In the genomic region with DNA sequence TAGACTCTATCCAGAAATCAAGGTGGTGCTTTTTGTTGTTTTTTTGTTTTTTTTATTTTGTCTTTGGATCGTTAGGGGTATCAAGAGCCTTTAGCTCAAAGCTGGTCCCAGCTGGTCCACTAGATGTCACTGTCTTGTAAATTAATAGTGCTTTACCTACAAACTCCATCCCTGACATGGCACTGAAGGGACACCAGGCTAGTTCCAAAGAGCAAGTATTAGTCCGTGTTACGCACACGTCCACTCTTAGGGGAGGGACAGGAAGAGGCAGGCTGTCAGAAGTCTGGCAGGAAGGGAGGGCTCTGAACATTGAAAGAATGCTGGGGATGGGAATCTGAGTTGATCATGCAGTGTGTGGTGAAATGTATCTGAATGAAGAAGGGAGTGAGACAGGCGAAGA, we compare ENCODE assay signal across 8 cellular contexts.
DNase-seq lines count a peak whose midpoint lies in the region; ATAC-seq and TF ChIP-seq lines count a peak whose summit lies in the region.

No MANE protein-coding gene starts in this region.

- H3K36me3 Mint-ChIP-seq in activated CD4-positive, alpha-beta T cell treated with anti-CD3 and anti-CD28 coated beads for 36 hours (ENCODE audit: low read depth), result no peaks in the 10 kb centered on the region

- H3K9ac ChIP-seq in fibroblast of lung (ENCODE audit: insufficient read depth, low read length) (no peak overlapping the region), skeletal muscle satellite cell (ENCODE audit: low read depth, low read length) (peak overlapping the region; percentile 36)

- DNase-seq in activated CD4-positive, alpha-beta T cell treated with anti-CD3 and anti-CD28 coated beads for 36 hours, result peak; percentile 46
- no peak for DNase-seq in activated CD4-positive, alpha-beta T cell treated with anti-CD3 and anti-CD28 coated beads for 4 hours
- DNase-seq in HS-27A (ENCODE audit: low read depth), result peak; percentile 59
- DNase-seq in Peyer's patch, result peak in 1 of 3 donors; percentile 51
- DNase-seq in fibroblast of lung (ENCODE audit: low read depth in 2 of 2), result peak; percentile 60 to 79
- DNase-seq in NCI-H187 (lab: John Stamatoyannopoulos, UW), result no peak

- H3K4me3 Mint-ChIP-seq in activated CD4-positive, alpha-beta T cell treated with anti-CD3 and anti-CD28 coated beads for 36 hours, result no peak overlapping the region

- H3K9me3 Mint-ChIP-seq in activated CD4-positive, alpha-beta T cell treated with anti-CD3 and anti-CD28 coated beads for 36 hours (ENCODE audit: low read depth), result no peaks in the 10 kb centered on the region

- H3K4me1 ChIP-seq in Peyer's patch, result no peaks in the 10 kb centered on the region
- H3K4me1 ChIP-seq in fibroblast of lung (ENCODE audit: control insufficient read depth, extremely low read depth, insufficient read depth, low read length), result peaks cover 20% of the 10 kb centered on the region
- peaks cover 37% of the 10 kb centered on the region for H3K4me1 ChIP-seq in skeletal muscle satellite cell (ENCODE audit: control insufficient read depth, insufficient read depth, low read length)

- no peaks in the 10 kb centered on the region for H3K79me2 ChIP-seq in fibroblast of lung (ENCODE audit: control insufficient read depth, insufficient read depth, low read length)

- H3K36me3 ChIP-seq in Peyer's patch (no peaks in the 10 kb centered on the region), fibroblast of lung (ENCODE audit: control insufficient read depth, insufficient read depth, low read length) (no peaks in the 10 kb centered on the region), skeletal muscle satellite cell (ENCODE audit: insufficient read depth, low read length) (no peaks in the 10 kb centered on the region)

- no peak overlapping the region for H3K27ac ChIP-seq in Peyer's patch
- peak overlapping the region; percentile 11 for H3K27ac ChIP-seq in fibroblast of lung (ENCODE audit: insufficient read depth, low read length)

- H3K9me3 ChIP-seq in Peyer's patch (no peaks in the 10 kb centered on the region), fibroblast of lung (ENCODE audit: control insufficient read depth, insufficient read depth, low read depth, low read length) (no peaks in the 10 kb centered on the region), skeletal muscle satellite cell (replicated peaks; ENCODE audit: low read length) (no peaks in the 10 kb centered on the region)

- no peak overlapping the region for H3K27ac Mint-ChIP-seq in activated CD4-positive, alpha-beta T cell treated with anti-CD3 and anti-CD28 coated beads for 36 hours

- H3K4me2 ChIP-seq in fibroblast of lung (ENCODE audit: extremely low read depth, insufficient read depth, low read length) (no peak overlapping the region), skeletal muscle satellite cell (ENCODE audit: low read length) (peak overlapping the region; percentile 1)

- H3K27me3 Mint-ChIP-seq in activated CD4-positive, alpha-beta T cell treated with anti-CD3 and anti-CD28 coated beads for 36 hours, result peaks cover 6% of the 10 kb centered on the region

- no peaks in the 10 kb centered on the region for H4K20me1 ChIP-seq in fibroblast of lung (ENCODE audit: control insufficient read depth, extremely low read depth, insufficient read depth, low read length)

- H3K27me3 ChIP-seq in Peyer's patch, result no peaks in the 10 kb centered on the region
- H3K27me3 ChIP-seq in fibroblast of lung (ENCODE audit: control insufficient read depth, insufficient read depth, low read length), result no peaks in the 10 kb centered on the region
- H3K27me3 ChIP-seq in skeletal muscle satellite cell (ENCODE audit: control insufficient read depth, insufficient read depth, low read length), result no peaks in the 10 kb centered on the region

- intact Hi-C loops in activated CD4-positive, alpha-beta T cell treated with anti-CD3 and anti-CD28 coated beads for 36 hours (cut with DNase I, micrococcal nuclease), result loop anchor here in 1 of 2 experiments (1.0 kb wide), 2 partner anchors 40 to 766 kb away; no protein-coding TSS in a partner anchor

- POLR2A ChIA-PET in activated CD4-positive, alpha-beta T cell treated with anti-CD3 and anti-CD28 coated beads for 36 hours (lab: Charles Lee), result no interaction called here

- TF ChIP-seq POLR2A in Peyer's patch (IDR thresholded peaks at IDR 0.05), result no peak

- CTCF ChIA-PET in activated CD4-positive, alpha-beta T cell treated with anti-CD3 and anti-CD28 coated beads for 36 hours (lab: Charles Lee), result interaction anchor here (0.7 to 2.0 kb wide), 5 partner anchors 11 to 406 kb away, joined by 3 to 17 read pairs (median 3); no protein-coding TSS in a partner anchor

- no peaks in the 10 kb centered on the region for H3K4me1 Mint-ChIP-seq in activated CD4-positive, alpha-beta T cell treated with anti-CD3 and anti-CD28 coated beads for 36 hours

- H3K4me3 ChIP-seq in Peyer's patch, result no peak overlapping the region
- no peak overlapping the region for H3K4me3 ChIP-seq in fibroblast of lung (replicated peaks in 1 of 4; ENCODE audit: control extremely low read depth in 1 of 4, insufficient read depth in 1 of 4, low read depth in 3 of 4, low read length in 4 of 4)
- H3K4me3 ChIP-seq in skeletal muscle satellite cell (ENCODE audit: low read length), result no peak overlapping the region

- no peak for ATAC-seq in activated CD4-positive, alpha-beta T cell treated with anti-CD3 and anti-CD28 coated beads for 36 hours
- ATAC-seq in GM21447 (IDR thresholded peaks at IDR 0.05; ENCODE audit: unreplicated experiment), result peak; percentile 80

- H2AFZ ChIP-seq in fibroblast of lung (ENCODE audit: low read length), result peak overlapping the region; percentile 63

- TF ChIP-seq CTCF in Peyer's patch (IDR thresholded peaks at IDR 0.05) (peak in 4 of 6 experiments; percentile 13 to 27 (median 21)), fibroblast of lung (conservative IDR thresholded peaks at IDR 0.05 in 1 of 2, IDR thresholded peaks at IDR 0.05 in 1 of 2; ENCODE audit: low read depth in 1 of 2, low read length in 2 of 2) (peak; percentile 63 to 67)

Comparison
In these comparisons a context has a peak if more than half of its experiments do, and no peak if none do; other contexts are left out.
1. DNase-seq: peak in activated CD4-positive, alpha-beta T cell treated with anti-CD3 and anti-CD28 coated beads for 36 hours (single experiment), HS-27A (single experiment) and fibroblast of lung (2 of 2); none in activated CD4-positive, alpha-beta T cell treated with anti-CD3 and anti-CD28 coated beads for 4 hours (0 of 2) and NCI-H187 (0 of 2).